1 cellular context compared by ENCODE assay signal in the genomic region with DNA sequence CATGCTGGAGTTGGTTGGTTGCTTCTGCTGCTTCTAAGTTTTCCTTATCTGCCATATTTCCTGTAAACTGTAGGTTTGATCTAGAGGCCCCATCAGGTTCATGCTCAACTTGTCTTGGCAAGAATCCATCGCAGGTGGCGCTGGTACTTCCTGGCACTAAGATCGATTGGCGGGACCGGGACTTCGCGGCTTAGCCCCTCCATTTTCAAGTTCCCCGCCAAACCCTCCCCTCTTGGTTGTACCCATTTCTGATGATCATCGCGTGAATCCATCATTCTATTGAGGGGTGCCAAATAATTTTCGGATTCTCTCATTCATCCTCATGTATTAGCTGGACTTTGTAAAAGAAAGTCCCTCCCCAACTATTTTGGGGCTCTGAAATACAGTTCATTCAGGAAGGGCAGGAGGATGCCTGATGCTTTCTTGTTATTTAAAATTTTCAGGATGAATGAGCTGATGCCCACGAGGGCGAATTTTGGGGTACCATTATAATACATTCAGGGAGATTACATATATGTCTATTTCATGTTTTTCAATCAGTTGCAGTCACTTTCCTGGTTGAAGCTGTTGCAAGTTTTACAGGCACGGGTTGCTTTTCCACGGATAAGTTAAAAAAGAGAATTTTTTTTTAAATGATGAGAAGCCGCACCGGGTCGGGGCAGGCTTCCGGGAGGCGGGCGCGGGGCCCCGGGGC.
TF ChIP-seq lines count a peak whose summit lies in the region.

No MANE protein-coding gene starts in this region.

TF ChIP-seq in HCT116, 20 proteins besides CTCF, POLR2A, EP300 and RAD21 (continued from another document):
- TF ChIP-seq, protein P1, sequence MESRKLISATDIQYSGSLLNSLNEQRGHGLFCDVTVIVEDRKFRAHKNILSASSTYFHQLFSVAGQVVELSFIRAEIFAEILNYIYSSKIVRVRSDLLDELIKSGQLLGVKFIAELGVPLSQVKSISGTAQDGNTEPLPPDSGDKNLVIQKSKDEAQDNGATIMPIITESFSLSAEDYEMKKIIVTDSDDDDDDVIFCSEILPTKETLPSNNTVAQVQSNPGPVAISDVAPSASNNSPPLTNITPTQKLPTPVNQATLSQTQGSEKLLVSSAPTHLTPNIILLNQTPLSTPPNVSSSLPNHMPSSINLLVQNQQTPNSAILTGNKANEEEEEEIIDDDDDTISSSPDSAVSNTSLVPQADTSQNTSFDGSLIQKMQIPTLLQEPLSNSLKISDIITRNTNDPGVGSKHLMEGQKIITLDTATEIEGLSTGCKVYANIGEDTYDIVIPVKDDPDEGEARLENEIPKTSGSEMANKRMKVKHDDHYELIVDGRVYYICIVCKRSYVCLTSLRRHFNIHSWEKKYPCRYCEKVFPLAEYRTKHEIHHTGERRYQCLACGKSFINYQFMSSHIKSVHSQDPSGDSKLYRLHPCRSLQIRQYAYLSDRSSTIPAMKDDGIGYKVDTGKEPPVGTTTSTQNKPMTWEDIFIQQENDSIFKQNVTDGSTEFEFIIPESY (IDR thresholded peaks at IDR 0.05; ENCODE audit: extremely low read depth, insufficient replicate concordance, low read length) = peak; percentile 39
